ENCODE assay signal across 8 cellular contexts in genomic region chr12:49288412-49288853, GRCh38. TPM values are rescaled to one million over a fixed set of nuclear protein-coding genes. Genes with fewer than 3 reads are reported as not detected.
DNase-seq lines count a peak whose midpoint lies in the region; ATAC-seq and TF ChIP-seq lines count a peak whose summit lies in the region.

No MANE protein-coding gene starts in this region.

- H4K20me1 ChIP-seq in neural progenitor cell (ENCODE audit: low read depth): no peaks in the 10 kb centered on the region

- no peak overlapping the region for H3K27ac Mint-ChIP-seq in neural progenitor cell

- H3K79me2 ChIP-seq in neural progenitor cell (ENCODE audit: low read depth): no peaks in the 10 kb centered on the region

- H3K36me3 ChIP-seq in GM06990 (ENCODE audit: control insufficient read depth, insufficient read depth, low read length): no peaks in the 10 kb centered on the region
- H3K36me3 ChIP-seq in neural progenitor cell: no peaks in the 10 kb centered on the region
- no peaks in the 10 kb centered on the region for H3K36me3 ChIP-seq in tibial nerve

- no peak overlapping the region for H3K4me2 ChIP-seq in neural progenitor cell

- DNase-seq in GM06990 (ENCODE audit: extremely low read depth, insufficient read length) (no peak), NCI-H774 (lab: John Stamatoyannopoulos, UW) (peak; percentile 38), activated T-cell treated with anti-CD3 and anti-CD28 coated beads for 48 hours (ENCODE audit: low read depth) (peak; percentile 52), neural progenitor cell (ENCODE audit: low spot score) (peak; percentile 72), tibial nerve (ENCODE audit: low spot score in 2 of 2) (peak; percentile 47 to 69)

- no peaks in the 10 kb centered on the region for H3K9me3 ChIP-seq in neural progenitor cell (ENCODE audit: low read depth)
- no peaks in the 10 kb centered on the region for H3K9me3 ChIP-seq in tibial nerve

- H3K9ac ChIP-seq in neural progenitor cell: no peak overlapping the region

- TF ChIP-seq EP300 in tibial nerve (IDR thresholded peaks at IDR 0.05): no peak

- no peaks in the 10 kb centered on the region for H3K36me3 Mint-ChIP-seq in neural progenitor cell

- H3K27me3 ChIP-seq in GM06990 (replicated peaks; ENCODE audit: control insufficient read depth, insufficient read depth, low read length): no peaks in the 10 kb centered on the region
- peaks cover 31% of the 10 kb centered on the region for H3K27me3 ChIP-seq in neural progenitor cell
- peaks cover 0 to 29% of the 10 kb centered on the region in 2 donors for H3K27me3 ChIP-seq in tibial nerve

- no peak overlapping the region for H3K4me3 Mint-ChIP-seq in neural progenitor cell

- peak; percentile 98 for TF ChIP-seq CTCF in 22Rv1 (IDR thresholded peaks at IDR 0.05)
- TF ChIP-seq CTCF in GM06990 (IDR thresholded peaks at IDR 0.05; ENCODE audit: insufficient read depth, low read length, poor library complexity, severe bottlenecking): peak; percentile 73
- TF ChIP-seq CTCF in neural progenitor cell (IDR thresholded peaks at IDR 0.05): peak; percentile 88
- peak; percentile 75 to 84 (median 79) for TF ChIP-seq CTCF in tibial nerve (IDR thresholded peaks at IDR 0.05)

- no peak for TF ChIP-seq POLR2A in tibial nerve (IDR thresholded peaks at IDR 0.05)

- H3K4me3 ChIP-seq in GM06990 (replicated peaks; ENCODE audit: low read depth, low read length) (no peak overlapping the region), neural progenitor cell (no peak overlapping the region), tibial nerve (no peak overlapping the region)

- no peak overlapping the region for H2AFZ ChIP-seq in neural progenitor cell (replicated peaks)

- peaks cover 2% of the 10 kb centered on the region for H3K9me3 Mint-ChIP-seq in neural progenitor cell

- WGBS in tibial nerve, 2 donors: 11 to 13% methylated on average over 11 of the region's 11 CpGs

- H3K4me1 ChIP-seq in neural progenitor cell (peaks cover 9% of the 10 kb centered on the region), tibial nerve (peaks cover 0 to 10% (median 4%) of the 10 kb centered on the region in 4 donors)

- H3K27me3 Mint-ChIP-seq in neural progenitor cell (ENCODE audit: insufficient read depth, low read depth): peaks cover 6% of the 10 kb centered on the region

- H3F3A ChIP-seq in neural progenitor cell (ENCODE audit: low read depth): peaks cover 25% of the 10 kb centered on the region

- H3K27ac ChIP-seq in 22Rv1: no peak overlapping the region
- no peak overlapping the region for H3K27ac ChIP-seq in neural progenitor cell
- H3K27ac ChIP-seq in tibial nerve: no peak overlapping the region

- peaks cover 19% of the 10 kb centered on the region for H3K4me1 Mint-ChIP-seq in neural progenitor cell

- ATAC-seq in esophagus mucosa: peak; percentile 67
- ATAC-seq in HG03097 (IDR thresholded peaks at IDR 0.05; ENCODE audit: low FRiP score, unreplicated experiment): no peak

RNA-seq across cellular contexts. Expression of gene PRPH, which starts 6.5 kb away (rescaled TPM):
- total RNA-seq in esophagus mucosa (0.64 TPM), neural progenitor cell (ENCODE audit: low replicate concordance) (0.74 TPM in 1 of 2 replicates, not detected in the other), tibial nerve (under 1 TPM in 3 of 4 donors, not detected in 1; 0.20 to 0.84 (median 0.22) TPM)

RNA-seq across cellular contexts. Expression of gene TUBA1C, which starts 23.6 kb away (rescaled TPM):
- total RNA-seq in esophagus mucosa (755 TPM), neural progenitor cell (ENCODE audit: low replicate concordance) (402 and 655 TPM in 2 replicates), tibial nerve (100 to 1,000 TPM in 1 of 4 donors, 10 to 100 TPM in 3; 45.5 to 142 (median 55.1) TPM)

RNA-seq across cellular contexts. Expression of gene TROAP, which starts 34.6 kb away (rescaled TPM):
- total RNA-seq in esophagus mucosa (23.6 TPM), neural progenitor cell (ENCODE audit: low replicate concordance) (40.0 and 66.4 TPM in 2 replicates), tibial nerve (1 to 10 TPM in 2 of 4 donors, under 1 TPM in 1, not detected in 1; 0.30 to 6.5 (median 3.1) TPM)

RNA-seq across cellular contexts. Expression of gene C1QL4, which starts 48.6 kb away (rescaled TPM):
- total RNA-seq in esophagus mucosa: not detected
- 0.84 and 2.8 TPM in 2 replicates for total RNA-seq in neural progenitor cell (ENCODE audit: low replicate concordance)
- total RNA-seq in tibial nerve: not detected

RNA-seq across cellular contexts. Expression of gene DNAJC22, which starts 58.3 kb away (rescaled TPM):
- total RNA-seq in esophagus mucosa: 0.16 TPM
- 0.34 and 0.39 TPM in 2 replicates for total RNA-seq in neural progenitor cell (ENCODE audit: low replicate concordance)
- total RNA-seq in tibial nerve: not detected
